In the genomic region with DNA sequence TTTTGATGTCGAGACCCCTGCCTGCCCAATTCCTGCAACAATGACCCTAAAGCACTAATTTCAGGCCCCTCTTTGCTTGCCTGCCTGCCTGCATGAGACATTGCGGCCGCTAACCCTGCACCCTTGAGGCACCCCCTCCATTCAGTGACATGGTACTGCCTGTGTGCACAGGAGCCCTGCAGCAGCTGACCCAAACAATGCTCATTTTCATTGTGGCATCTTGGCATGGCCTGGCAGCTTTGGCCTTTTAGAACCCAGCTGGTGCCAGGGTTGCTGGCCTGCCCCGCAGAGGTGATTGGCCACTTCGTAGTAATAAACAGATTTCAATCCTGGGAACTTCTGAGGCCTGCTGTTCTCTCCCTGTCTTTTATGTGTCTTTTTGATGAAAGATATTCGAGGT, we compare ENCODE assay signal across 17 cellular contexts. TPM values are rescaled to one million over a fixed set of nuclear protein-coding genes. Genes with fewer than 3 reads are reported as not detected.
A peak's percentile ranks its signal among the peaks of the same experiment; 100 is the strongest.
DNase-seq lines count a peak whose midpoint lies in the region; ATAC-seq and TF ChIP-seq lines count a peak whose summit lies in the region.
"Had no signal": no experiment of that assay in that cellular context is flagged by ENCODE, and none has a peak within 500 bp of the region (broad histone marks: within the 10 kb centered on the region; RNA-seq: fewer than 3 reads in every experiment).

No MANE protein-coding gene starts in this region.

- ATAC-seq in left ventricle myocardium superior (peak; percentile 67), GM21737 (IDR thresholded peaks at IDR 0.05; ENCODE audit: unreplicated experiment) (no peak)
- ATAC-seq in stimulated activated effector memory CD8-positive, alpha-beta T cell treated with anti-CD3 and anti-CD28 coated beads, Interleukin-12 subunit alpha, Interleukin-12 subunit beta, amount 100 ng/mL, for 72 hours, result no peak
- ATAC-seq: activated naive CD8-positive, alpha-beta T cell treated with anti-CD3 and anti-CD28 coated beads, Interleukin-2, amount 50 U/mL, for 24 hours had no signal

- H3K27me3 ChIP-seq in H9 (ENCODE audit: insufficient read depth, low read length) (no peaks in the 10 kb centered on the region), mammary epithelial cell (ENCODE audit: insufficient read depth, low read length) (no peaks in the 10 kb centered on the region)
- H3K27me3 ChIP-seq: cardiac muscle cell had no signal

- intact Hi-C loops in mammary epithelial cell (cut with micrococcal nuclease), result loop anchor here (2.0 kb wide), 1 partner anchor 85 kb away; no protein-coding TSS in a partner anchor
- intact Hi-C loops in left ventricle myocardium superior (cut with micrococcal nuclease), result no loop called here
- intact Hi-C loops in posterior cingulate gyrus (cut with DNase I), result no loop called here

- no peak overlapping the region for H3K18ac ChIP-seq in H9 (ENCODE audit: insufficient read length, low read depth, low read length)

- H3K23ac ChIP-seq in H9 (ENCODE audit: insufficient read length, low read depth, low read length), result no peak overlapping the region

- no peaks in the 10 kb centered on the region for H3K79me1 ChIP-seq in H9 (ENCODE audit: insufficient read depth, low read depth, low read length, poor library complexity, severe bottlenecking)

- no peak overlapping the region for H2BK5ac ChIP-seq in H9 (ENCODE audit: insufficient read length, low read length)

- dilution Hi-C loops in mammary epithelial cell (cut with HindIII; ENCODE audit: low sequenced_read_pairs), result loop anchor here (5.0 kb wide), 1 partner anchor 95 kb away; no protein-coding TSS in a partner anchor

- no peak for TF ChIP-seq CTCF in H9 (conservative IDR thresholded peaks at IDR 0.05)
- TF ChIP-seq CTCF in mammary epithelial cell (conservative IDR thresholded peaks at IDR 0.05 in 1 of 2, IDR thresholded peaks at IDR 0.05 in 1 of 2; ENCODE audit: extremely low read depth in 1 of 2, insufficient read depth in 1 of 2, low read depth in 1 of 2, low read length in 2 of 2), result no peak

- H3K23me2 ChIP-seq in H9 (ENCODE audit: insufficient read length, low read depth, low read length, poor library complexity, severe bottlenecking), result no peaks in the 10 kb centered on the region

- BruUV-seq in mammary epithelial cell (replicated peaks; lab: Mats Ljungman, UMichigan), result no TSS peak

- H3K27ac Mint-ChIP-seq in H9, result peak overlapping the region; percentile 19 to 41 (median 23); a peak in 3 of 7 replicates
- no peak overlapping the region for H3K27ac Mint-ChIP-seq in stimulated activated effector memory CD8-positive, alpha-beta T cell treated with anti-CD3 and anti-CD28 coated beads, Interleukin-12 subunit alpha, Interleukin-12 subunit beta, amount 100 ng/mL, for 72 hours
- H3K27ac Mint-ChIP-seq: activated naive CD8-positive, alpha-beta T cell treated with anti-CD3 and anti-CD28 coated beads, Interleukin-2, amount 50 U/mL, for 24 hours had no signal

- no peak overlapping the region for H3T11ph ChIP-seq in H9 (ENCODE audit: low read length)

- DNase-seq in H9 (no peak), mammary epithelial cell (no peak), left ventricle myocardium superior (peak; percentile 56), posterior cingulate gyrus (peak; percentile 65 to 97 (median 82)), A172 (ENCODE audit: low spot score) (no peak), NCI-H128 (lab: John Stamatoyannopoulos, UW; ENCODE audit: unreplicated experiment) (no peak)
- no peak for DNase-seq in stimulated activated effector memory CD8-positive, alpha-beta T cell treated with anti-CD3 and anti-CD28 coated beads, Interleukin-12 subunit alpha, Interleukin-12 subunit beta, amount 100 ng/mL, for 72 hours (ENCODE audit: low spot score in 2 of 2)
- DNase-seq: activated naive CD8-positive, alpha-beta T cell treated with anti-CD3 and anti-CD28 coated beads, Interleukin-2, amount 50 U/mL, for 24 hours; Caco-2; EL; KBM-7; left colon; NCI-H510A; OCI-M1 had no signal

- CTCF ChIA-PET in mammary epithelial cell (lab: Charles Lee; ENCODE audit: low non-redundant PET), result no interaction called here

- no peak overlapping the region for H4K5ac ChIP-seq in H9 (ENCODE audit: insufficient read length, low read depth, low read length)

- WGBS in H9 (ENCODE audit: extremely low coverage, insufficient read length, low lambda C conversion rate), result no CpG with 5 or more reads among the region's 6 CpGs
- 37% methylated on average over 5 of the region's 6 CpGs for WGBS in mammary epithelial cell (ENCODE audit: low coverage, missing lambda C conversion rate)

- H3K4me1 Mint-ChIP-seq in H9, result peaks cover 24 to 47% of the 10 kb centered on the region in 2 experiments
- H3K4me1 Mint-ChIP-seq in stimulated activated effector memory CD8-positive, alpha-beta T cell treated with anti-CD3 and anti-CD28 coated beads, Interleukin-12 subunit alpha, Interleukin-12 subunit beta, amount 100 ng/mL, for 72 hours, result peaks cover 41% of the 10 kb centered on the region

- no peak overlapping the region for H2AK5ac ChIP-seq in H9 (ENCODE audit: insufficient read length, low read length)

- H3K4me1 ChIP-seq in H9 (ENCODE audit: insufficient read depth, low read length) (no peaks in the 10 kb centered on the region; the same call in 1 of the 2 replicates), mammary epithelial cell (ENCODE audit: insufficient read depth, low read length) (peaks cover 47% of the 10 kb centered on the region)
- H3K4me1 ChIP-seq: Caco-2, HAP-1 had no signal

- H4K20me1 ChIP-seq in H9 (ENCODE audit: control insufficient read depth, insufficient read depth, insufficient read length), result no peaks in the 10 kb centered on the region
- no peaks in the 10 kb centered on the region for H4K20me1 ChIP-seq in mammary epithelial cell (ENCODE audit: insufficient read depth, low read length)

- H3K9ac ChIP-seq in H9 (ENCODE audit: extremely low read depth, insufficient read length, low read length) (no peak overlapping the region), mammary epithelial cell (ENCODE audit: insufficient read depth, low read length) (no peak overlapping the region)

- H2BK120ac ChIP-seq in H9 (ENCODE audit: low read depth, low read length, poor library complexity, severe bottlenecking), result no peak overlapping the region

- in situ Hi-C loops in mammary epithelial cell (cut with MboI; ENCODE audit: low sequenced_read_pairs in 2 of 2), result no loop called here

- H3K4me2 ChIP-seq in H9 (ENCODE audit: insufficient read depth, insufficient read length, low read length) (no peak overlapping the region), mammary epithelial cell (ENCODE audit: insufficient read depth, low read depth, low read length) (peak overlapping the region; percentile 11)

- H3K79me2 ChIP-seq in H9 (ENCODE audit: insufficient read depth, low read length), result no peaks in the 10 kb centered on the region
- H3K79me2 ChIP-seq in mammary epithelial cell (ENCODE audit: insufficient read depth, low read length), result peaks cover 65% of the 10 kb centered on the region

- no peak overlapping the region for H2BK12ac ChIP-seq in H9 (ENCODE audit: insufficient read length, low read depth, low read length)

- H2BK20ac ChIP-seq in H9 (ENCODE audit: low read depth, low read length, poor library complexity, severe bottlenecking), result no peak overlapping the region

- no peak overlapping the region for H3K56ac ChIP-seq in H9 (ENCODE audit: insufficient read length, low read depth, low read length)

- no peak overlapping the region for H4K8ac ChIP-seq in H9 (replicated peaks; ENCODE audit: insufficient read length, low read depth, low read length)

- H3K9me3 Mint-ChIP-seq in H9, result no peaks in the 10 kb centered on the region
- no peaks in the 10 kb centered on the region for H3K9me3 Mint-ChIP-seq in stimulated activated effector memory CD8-positive, alpha-beta T cell treated with anti-CD3 and anti-CD28 coated beads, Interleukin-12 subunit alpha, Interleukin-12 subunit beta, amount 100 ng/mL, for 72 hours
- H3K9me3 Mint-ChIP-seq: activated naive CD8-positive, alpha-beta T cell treated with anti-CD3 and anti-CD28 coated beads, Interleukin-2, amount 50 U/mL, for 24 hours had no signal

- H3K4me3 ChIP-seq in mammary epithelial cell (replicated peaks in 1 of 3; ENCODE audit: insufficient read depth in 1 of 3, low read depth in 2 of 3, low read length in 3 of 3), result no peak overlapping the region
- H3K4me3 ChIP-seq: cardiac muscle cell, HAP-1 had no signal

- no peak overlapping the region for H3K27ac ChIP-seq in H9 (ENCODE audit: insufficient read length, low read depth, low read length)
- no peak overlapping the region for H3K27ac ChIP-seq in mammary epithelial cell (ENCODE audit: insufficient read depth, low read depth, low read length)
- H3K27ac ChIP-seq: cardiac muscle cell had no signal

- H4K91ac ChIP-seq in H9 (ENCODE audit: insufficient read length, low read depth, low read length), result no peak overlapping the region

- no peak overlapping the region for H3K4ac ChIP-seq in H9 (ENCODE audit: low read depth, low read length)

- no peaks in the 10 kb centered on the region for H3K9me3 ChIP-seq in H9 (ENCODE audit: control insufficient read depth, low read depth, low read length)
- no peaks in the 10 kb centered on the region for H3K9me3 ChIP-seq in mammary epithelial cell (replicated peaks; ENCODE audit: insufficient read depth, low read length)
- H3K9me3 ChIP-seq: Caco-2, HAP-1 had no signal

- H3K27me3 Mint-ChIP-seq in H9 (ENCODE audit: low read depth), result no peaks in the 10 kb centered on the region
- H3K27me3 Mint-ChIP-seq: activated naive CD8-positive, alpha-beta T cell treated with anti-CD3 and anti-CD28 coated beads, Interleukin-2, amount 50 U/mL, for 24 hours had no signal

- no peaks in the 10 kb centered on the region; a peak in 1 of 7 replicates for H3K36me3 Mint-ChIP-seq in H9 (ENCODE audit: insufficient read depth in 1 of 3, low read depth in 3 of 3)
- H3K36me3 Mint-ChIP-seq in stimulated activated effector memory CD8-positive, alpha-beta T cell treated with anti-CD3 and anti-CD28 coated beads, Interleukin-12 subunit alpha, Interleukin-12 subunit beta, amount 100 ng/mL, for 72 hours, result no peaks in the 10 kb centered on the region

- no peak overlapping the region for H2BK15ac ChIP-seq in H9 (ENCODE audit: low read depth, low read length)

- H3K36me3 ChIP-seq in mammary epithelial cell (ENCODE audit: insufficient read depth, low read length), result no peaks in the 10 kb centered on the region
- H3K36me3 ChIP-seq: cardiac muscle cell, HAP-1 had no signal

- no peak overlapping the region for H3K4me3 Mint-ChIP-seq in H9
- H3K4me3 Mint-ChIP-seq in stimulated activated effector memory CD8-positive, alpha-beta T cell treated with anti-CD3 and anti-CD28 coated beads, Interleukin-12 subunit alpha, Interleukin-12 subunit beta, amount 100 ng/mL, for 72 hours, result no peak overlapping the region
- H3K4me3 Mint-ChIP-seq: activated naive CD8-positive, alpha-beta T cell treated with anti-CD3 and anti-CD28 coated beads, Interleukin-2, amount 50 U/mL, for 24 hours had no signal

- H2AFZ ChIP-seq in H9 (ENCODE audit: low read length), result no peak overlapping the region
- H2AFZ ChIP-seq in mammary epithelial cell (ENCODE audit: low read depth, low read length), result no peak overlapping the region

- H3K14ac ChIP-seq in H9 (ENCODE audit: insufficient read depth, low read length), result no peak overlapping the region

RNA-seq across cellular contexts. Expression of gene SLCO3A1, which starts 33.8 kb away (rescaled TPM):
- total RNA-seq in H9 (2021) (9.4 and 12.1 TPM in 2 replicates), mammary epithelial cell (10 to 100 TPM in 1 of 2 donors, 1 to 10 TPM in 1; 9.5 to 41.8 TPM), left ventricle myocardium superior (52.8 TPM)
- polyA plus RNA-seq in mammary epithelial cell, result 44.6 TPM
- 88.8 TPM for polyA minus RNA-seq in mammary epithelial cell
- total RNA-seq in A172 (2014; rRNA removed; shearing (Covaris generic)), result 2.8 and 4.0 TPM in 2 replicates
- total RNA-seq: Caco-2 had no signal

Comparison
In these comparisons a context has a peak if more than half of its experiments do, and no peak if none do; other contexts are left out.
1. DNase-seq: peak in left ventricle myocardium superior (single experiment) and posterior cingulate gyrus (10 of 10); none in H9 (single experiment), mammary epithelial cell (single experiment), stimulated activated effector memory CD8-positive, alpha-beta T cell treated with anti-CD3 and anti-CD28 coated beads, Interleukin-12 subunit alpha, Interleukin-12 subunit beta, amount 100 ng/mL, for 72 hours (0 of 2), A172 (single experiment) and NCI-H128 (single experiment).